In the genomic region with DNA sequence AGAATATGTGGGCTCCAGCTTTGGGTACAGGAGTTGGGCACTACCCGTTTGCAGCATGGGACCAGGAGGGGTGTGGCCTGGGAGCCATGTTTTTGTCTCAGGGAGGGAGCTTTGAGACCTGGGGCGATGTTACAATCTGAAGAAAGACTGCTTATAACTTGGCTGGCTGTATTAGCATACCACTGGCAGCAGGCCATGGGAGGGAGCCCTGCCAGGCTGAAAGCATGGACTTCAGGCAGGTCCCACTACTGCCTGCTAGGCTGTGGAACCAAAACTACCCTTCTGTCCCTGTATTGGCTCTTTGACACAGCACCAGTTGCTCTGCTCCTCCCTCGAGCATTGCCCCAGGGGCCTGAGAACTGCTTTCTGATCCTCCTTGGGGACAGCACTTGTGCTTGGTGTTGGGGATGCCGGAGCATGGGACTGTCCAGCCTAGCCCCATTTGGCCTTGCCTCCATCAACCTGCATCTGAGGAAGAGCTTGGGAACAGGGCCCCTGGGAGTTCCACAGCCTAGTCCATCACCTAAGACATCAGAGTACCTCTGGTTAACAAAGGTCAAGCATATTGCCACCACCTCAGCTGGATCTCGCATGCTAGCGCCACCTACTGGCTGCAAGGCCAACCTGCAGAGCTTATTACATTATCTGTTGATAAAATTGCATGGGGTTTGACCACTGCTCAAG, we compare ENCODE assay signal across 8 cellular contexts.
DNase-seq lines count a peak whose midpoint lies in the region; ATAC-seq and TF ChIP-seq lines count a peak whose summit lies in the region.

No MANE protein-coding gene starts in this region.

- H3K4me3 ChIP-seq in BE2C (ENCODE audit: low read depth, low read length) (no peak overlapping the region), foreskin fibroblast (ENCODE audit: low read depth in 1 of 2, low read length in 2 of 2) (no peak overlapping the region), spleen (no peak overlapping the region)

- no peak for TF ChIP-seq POLR2A in spleen (IDR thresholded peaks at IDR 0.05)

- H3K36me3 Mint-ChIP-seq in activated CD4-positive, alpha-beta T cell treated with anti-CD3 and anti-CD28 coated beads, Interleukin-2, amount 10 ng/mL, durations not matched to agents 24 days and 14 days (ENCODE audit: low read depth): no peaks in the 10 kb centered on the region

- WGBS in spleen, 5 donors: 28 to 73% (median 64%) methylated on average over 4 to 6 of the region's 6 CpGs

- DNase-seq in BE2C (peak; percentile 39), HuH-7 (ENCODE audit: low spot score) (peak; percentile 42), foreskin fibroblast (peak in 1 of 2 donors; percentile 42), spleen (no peak), inferior parietal cortex (ENCODE audit: extremely low spot score) (no peak)
- DNase-seq in activated CD4-positive, alpha-beta T cell treated with anti-CD3 and anti-CD28 coated beads, Interleukin-2, amount 10 ng/mL, durations not matched to agents 24 days and 14 days: peak; percentile 79
- DNase-seq in effector CD8-positive, alpha-beta T cell (lab: John Stamatoyannopoulos, UW): no peak

- peak; percentile 69 for ATAC-seq in GM18907 (IDR thresholded peaks at IDR 0.05; ENCODE audit: unreplicated experiment)

- intact Hi-C loops in activated CD4-positive, alpha-beta T cell treated with anti-CD3 and anti-CD28 coated beads, Interleukin-2, amount 10 ng/mL, durations not matched to agents 24 days and 14 days (cut with micrococcal nuclease): loop anchor here (2.0 to 10.0 kb wide), 3 partner anchors 214 to 319 kb away; no protein-coding TSS in a partner anchor
- intact Hi-C loops in spleen (cut with DNase I; ENCODE audit: low total_unique reads): no loop called here

- H3K9me3 ChIP-seq in BE2C (no peaks in the 10 kb centered on the region), spleen (peaks cover 0 to 37% (median 34%) of the 10 kb centered on the region in 8 donors)

- H3K4me1 Mint-ChIP-seq in activated CD4-positive, alpha-beta T cell treated with anti-CD3 and anti-CD28 coated beads, Interleukin-2, amount 10 ng/mL, durations not matched to agents 24 days and 14 days: no peaks in the 10 kb centered on the region

- H3K9me3 Mint-ChIP-seq in activated CD4-positive, alpha-beta T cell treated with anti-CD3 and anti-CD28 coated beads, Interleukin-2, amount 10 ng/mL, durations not matched to agents 24 days and 14 days: peaks cover 5% of the 10 kb centered on the region

- no peaks in the 10 kb centered on the region for H3K27me3 ChIP-seq in BE2C
- H3K27me3 ChIP-seq in spleen (replicated peaks in 1 of 7): no peaks in the 10 kb centered on the region

- H3K4me1 ChIP-seq in BE2C: no peaks in the 10 kb centered on the region
- no peaks in the 10 kb centered on the region for H3K4me1 ChIP-seq in spleen

- no peaks in the 10 kb centered on the region for H3K27me3 Mint-ChIP-seq in activated CD4-positive, alpha-beta T cell treated with anti-CD3 and anti-CD28 coated beads, Interleukin-2, amount 10 ng/mL, durations not matched to agents 24 days and 14 days

- no peak overlapping the region for H3K4me3 Mint-ChIP-seq in activated CD4-positive, alpha-beta T cell treated with anti-CD3 and anti-CD28 coated beads, Interleukin-2, amount 10 ng/mL, durations not matched to agents 24 days and 14 days

- H3K36me3 ChIP-seq in BE2C (no peaks in the 10 kb centered on the region), spleen (no peaks in the 10 kb centered on the region)

- no peak overlapping the region for H3K27ac ChIP-seq in spleen

- H3K27ac Mint-ChIP-seq in activated CD4-positive, alpha-beta T cell treated with anti-CD3 and anti-CD28 coated beads, Interleukin-2, amount 10 ng/mL, durations not matched to agents 24 days and 14 days: no peak overlapping the region

- peak; percentile 68 for TF ChIP-seq CTCF in BE2C (IDR thresholded peaks at IDR 0.05; ENCODE audit: low read depth, low read length)
- peak; percentile 50 for TF ChIP-seq CTCF in foreskin fibroblast (IDR thresholded peaks at IDR 0.05; ENCODE audit: low read depth, low read length)
- TF ChIP-seq CTCF in spleen (IDR thresholded peaks at IDR 0.05 in 8 of 11, conservative IDR thresholded peaks at IDR 0.05 in 3 of 11): peak in 8 of 11 experiments; percentile 22 to 67 (median 54)

Comparison
In these comparisons a context has a peak if more than half of its experiments do, and no peak if none do; other contexts are left out.
1. DNase-seq: peak in BE2C (single experiment), HuH-7 (single experiment) and activated CD4-positive, alpha-beta T cell treated with anti-CD3 and anti-CD28 coated beads, Interleukin-2, amount 10 ng/mL, durations not matched to agents 24 days and 14 days (single experiment); none in spleen (single experiment), inferior parietal cortex (single experiment) and effector CD8-positive, alpha-beta T cell (single experiment).
2. Peak in every context shown above with its lines, with median percentiles within 50 percentile points of each other: CTCF ChIP-seq.